15 cellular contexts compared by ENCODE assay signal in genomic region chr12:124110372-124110883, GRCh38.
DNase-seq lines count a peak whose midpoint lies in the region; ATAC-seq and TF ChIP-seq lines count a peak whose summit lies in the region.
"Had no signal": no experiment of that assay in that cellular context is flagged by ENCODE, and none has a peak within 500 bp of the region (broad histone marks: within the 10 kb centered on the region; RNA-seq: fewer than 3 reads in every experiment).

No MANE protein-coding gene starts in this region.

- no peak overlapping the region for H2BK15ac ChIP-seq in H9 (ENCODE audit: low read depth, low read length)

- peaks cover 16 to 18% of the 10 kb centered on the region in 2 experiments for H3K9me3 Mint-ChIP-seq in H9
- no peaks in the 10 kb centered on the region for H3K9me3 Mint-ChIP-seq in endothelial cell (ENCODE audit: unreplicated experiment)

- H3T11ph ChIP-seq in H9 (ENCODE audit: low read length) = no peak overlapping the region

- H3K27me3 Mint-ChIP-seq in H9 (ENCODE audit: low read depth) (no peaks in the 10 kb centered on the region), endothelial cell (ENCODE audit: unreplicated experiment) (peaks cover 5% of the 10 kb centered on the region)

- H3K9me3 ChIP-seq in H9 (ENCODE audit: control insufficient read depth, low read depth, low read length) (peaks cover 5% of the 10 kb centered on the region), mesodermal cell (ENCODE audit: control insufficient read depth, low read length) (no peaks in the 10 kb centered on the region)

- H3K4me1 Mint-ChIP-seq in H9 (peaks cover 23 to 24% of the 10 kb centered on the region in 2 experiments), endothelial cell (ENCODE audit: unreplicated experiment) (peaks cover 23% of the 10 kb centered on the region)

- H3K36me3 ChIP-seq in mesodermal cell (ENCODE audit: control insufficient read depth, insufficient read depth, low read length) = no peaks in the 10 kb centered on the region
- H3K36me3 ChIP-seq: MG63 had no signal

- no peak overlapping the region for H2BK12ac ChIP-seq in H9 (ENCODE audit: insufficient read length, low read depth, low read length)

- H3K4ac ChIP-seq in H9 (ENCODE audit: low read depth, low read length) = no peak overlapping the region

- no peaks in the 10 kb centered on the region for H3K23me2 ChIP-seq in H9 (ENCODE audit: insufficient read length, low read depth, low read length, poor library complexity, severe bottlenecking)

- H4K8ac ChIP-seq in H9 (replicated peaks; ENCODE audit: insufficient read length, low read depth, low read length) = no peak overlapping the region

- H4K91ac ChIP-seq in H9 (ENCODE audit: insufficient read length, low read depth, low read length) = no peak overlapping the region

- no peak overlapping the region for H2BK120ac ChIP-seq in H9 (ENCODE audit: low read depth, low read length, poor library complexity, severe bottlenecking)

- peak overlapping the region; percentile 34 for H3K18ac ChIP-seq in H9 (ENCODE audit: insufficient read length, low read depth, low read length)

- no peak for DNase-seq in H9
- DNase-seq in OCI-M2 (lab: John Stamatoyannopoulos, UW; ENCODE audit: unreplicated experiment) = peak; percentile 1
- no peak for DNase-seq in endothelial cell (ENCODE audit: low spot score)
- DNase-seq in HUDEP-2 (lab: John Stamatoyannopoulos, UW; ENCODE audit: unreplicated experiment in 76 of 76) = no peak
- DNase-seq in dorsolateral prefrontal cortex = no peak
- DNase-seq in SW 1271 (lab: John Stamatoyannopoulos, UW) = no peak
- DNase-seq: NCI-H1105, NCI-H2081 treated with DMSO at 0.1 percent for 48 hours, NCI-H446 treated with DMSO at 0.1 percent for 48 hours, NCI-H69 had no signal

- H3K4me2 ChIP-seq in H9 (ENCODE audit: insufficient read depth, insufficient read length, low read length) = no peak overlapping the region

- intact Hi-C loops in dorsolateral prefrontal cortex (cut with DNase I) = no loop called here

- no peak overlapping the region for H3K14ac ChIP-seq in H9 (ENCODE audit: insufficient read depth, low read length)

- H3K27ac ChIP-seq in H9 (ENCODE audit: insufficient read length, low read depth, low read length) (peak overlapping the region; percentile 72), mesodermal cell (ENCODE audit: low read depth, low read length, severe bottlenecking) (peak overlapping the region; percentile 29), dorsolateral prefrontal cortex (no peak overlapping the region)

- no peak for ATAC-seq in GM18907 (IDR thresholded peaks at IDR 0.05; ENCODE audit: unreplicated experiment)
- ATAC-seq: Right ventricle myocardium inferior had no signal

- H3K79me2 ChIP-seq in H9 (ENCODE audit: insufficient read depth, low read length) = no peaks in the 10 kb centered on the region

- no CpG with 5 or more reads among the region's 2 CpGs for WGBS in H9 (ENCODE audit: extremely low coverage, insufficient read length, low lambda C conversion rate)
- 100% methylated on average over 2 of the region's 2 CpGs for WGBS in mesodermal cell (ENCODE audit: insufficient coverage in 2 of 2), 2 experiments

- no peak overlapping the region for H3K9ac ChIP-seq in H9 (ENCODE audit: extremely low read depth, insufficient read length, low read length)

- H3K4me3 Mint-ChIP-seq in H9 = no peak overlapping the region
- H3K4me3 Mint-ChIP-seq in endothelial cell (ENCODE audit: unreplicated experiment) = no peak overlapping the region
- H3K4me3 Mint-ChIP-seq: CD14-positive monocyte had no signal

- TF ChIP-seq CTCF in H9 (conservative IDR thresholded peaks at IDR 0.05) (no peak), endothelial cell (IDR thresholded peaks at IDR 0.05; ENCODE audit: unreplicated experiment) (no peak), dorsolateral prefrontal cortex (IDR thresholded peaks at IDR 0.05 in 54 of 56, conservative IDR thresholded peaks at IDR 0.05 in 2 of 56; ENCODE audit: low read depth in 1 of 56, partially characterized antibody in 56 of 56) (no peak)

- H2BK20ac ChIP-seq in H9 (ENCODE audit: low read depth, low read length, poor library complexity, severe bottlenecking) = no peak overlapping the region

- no peak overlapping the region for H2AK5ac ChIP-seq in H9 (ENCODE audit: insufficient read length, low read length)

- H2AFZ ChIP-seq in H9 (ENCODE audit: low read length) = no peak overlapping the region

- no peaks in the 10 kb centered on the region for H3K27me3 ChIP-seq in H9 (ENCODE audit: insufficient read depth, low read length)
- H3K27me3 ChIP-seq in dorsolateral prefrontal cortex = no peaks in the 10 kb centered on the region
- H3K27me3 ChIP-seq: MG63 had no signal

- no peak overlapping the region for H3K23ac ChIP-seq in H9 (ENCODE audit: insufficient read length, low read depth, low read length)

- H3K79me1 ChIP-seq in H9 (ENCODE audit: insufficient read depth, low read depth, low read length, poor library complexity, severe bottlenecking) = no peaks in the 10 kb centered on the region

- no peak overlapping the region for H3K56ac ChIP-seq in H9 (ENCODE audit: insufficient read length, low read depth, low read length)

- H3K36me3 Mint-ChIP-seq in H9 (ENCODE audit: insufficient read depth in 1 of 3, low read depth in 3 of 3) = peaks cover 8 to 22% (median 14%) of the 10 kb centered on the region in 3 experiments
- H3K36me3 Mint-ChIP-seq in endothelial cell (ENCODE audit: low read depth, unreplicated experiment) = no peaks in the 10 kb centered on the region
- H3K36me3 Mint-ChIP-seq: CD14-positive monocyte had no signal

- no peaks in the 10 kb centered on the region for H4K20me1 ChIP-seq in H9 (ENCODE audit: control insufficient read depth, insufficient read depth, insufficient read length)

- peak overlapping the region in 1 of 3 experiments; percentile 9; a peak in 1 of 7 replicates for H3K27ac Mint-ChIP-seq in H9
- H3K27ac Mint-ChIP-seq in endothelial cell (ENCODE audit: unreplicated experiment) = peak overlapping the region; percentile 94

- H3K4me1 ChIP-seq in H9 (ENCODE audit: insufficient read depth, low read length) (peaks cover 9% of the 10 kb centered on the region; the same call in 1 of the 2 replicates), mesodermal cell (ENCODE audit: control insufficient read depth, insufficient read depth, low read length, poor library complexity, severe bottlenecking) (peaks cover 12% of the 10 kb centered on the region)

- H2BK5ac ChIP-seq in H9 (ENCODE audit: insufficient read length, low read length) = no peak overlapping the region

- no peak overlapping the region for H4K5ac ChIP-seq in H9 (ENCODE audit: insufficient read length, low read depth, low read length)

- no peak overlapping the region for H3K4me3 ChIP-seq in mesodermal cell (ENCODE audit: extremely low read depth, insufficient read depth, low read length, poor library complexity, severe bottlenecking)
- H3K4me3 ChIP-seq in dorsolateral prefrontal cortex = no peak overlapping the region
- H3K4me3 ChIP-seq: MG63 had no signal

Comparison
In these comparisons a context has a peak if more than half of its experiments do, and no peak if none do; other contexts are left out.
1. H3K27ac ChIP-seq: peak in H9 (single experiment) and mesodermal cell (single experiment); none in dorsolateral prefrontal cortex (0 of 59).